In genomic region chr10:72694476-72695369, GRCh38 we compare ENCODE assay signal across 8 cellular contexts.
DNase-seq lines count a peak whose midpoint lies in the region; TF ChIP-seq lines count a peak whose summit lies in the region.

No MANE protein-coding gene starts in this region.

- no peaks in the 10 kb centered on the region for H3K9me3 ChIP-seq in neutrophil

- no peak overlapping the region for H3K27ac Mint-ChIP-seq in T-helper 1 cell treated with Interleukin-12 subunit alpha and Interleukin-12 subunit beta and Interleukin-4 antibody, amounts not matched to agents 30 μg/mL and 1 μg/mL, for 36 hours

- DNase-seq in T-helper 1 cell: no peak
- peak; percentile 78 for DNase-seq in NB4 (ENCODE audit: low read depth)
- DNase-seq in cerebellar nuclear complex (lab: John Stamatoyannopoulos, UW): peak; percentile 45 to 74
- no peak for DNase-seq in HPDE6-E6E7 (ENCODE audit: extremely low spot score)
- DNase-seq in GM19240 (ENCODE audit: insufficient read length, low spot score): no peak
- DNase-seq in LoVo (ENCODE audit: low spot score): no peak

- H3K4me1 Mint-ChIP-seq in T-helper 1 cell treated with Interleukin-12 subunit alpha and Interleukin-12 subunit beta and Interleukin-4 antibody, amounts not matched to agents 30 μg/mL and 1 μg/mL, for 36 hours (ENCODE audit: low read depth): peaks cover 27% of the 10 kb centered on the region

- no peak for TF ChIP-seq POLR2A in NB4 (IDR thresholded peaks at IDR 0.05; ENCODE audit: extremely low read depth, insufficient read length)

- H3K4me3 Mint-ChIP-seq in T-helper 1 cell treated with Interleukin-12 subunit alpha and Interleukin-12 subunit beta and Interleukin-4 antibody, amounts not matched to agents 30 μg/mL and 1 μg/mL, for 36 hours: peak overlapping the region; percentile 36

- peaks cover 8% of the 10 kb centered on the region for H3K27me3 Mint-ChIP-seq in T-helper 1 cell treated with Interleukin-12 subunit alpha and Interleukin-12 subunit beta and Interleukin-4 antibody, amounts not matched to agents 30 μg/mL and 1 μg/mL, for 36 hours (ENCODE audit: low read depth)

- H3K27me3 ChIP-seq in neutrophil: no peaks in the 10 kb centered on the region

- H3K36me3 ChIP-seq in neutrophil: no peaks in the 10 kb centered on the region

- H3K4me3 ChIP-seq in NB4 (ENCODE audit: low read depth, low read length): peak overlapping the region; percentile 79
- peak overlapping the region; percentile 18 to 39 for H3K4me3 ChIP-seq in neutrophil (ENCODE audit: low read depth in 1 of 2, low read length in 1 of 2)

- H3K27ac ChIP-seq in neutrophil: peak overlapping the region; percentile 89

- no peaks in the 10 kb centered on the region for H3K9me3 Mint-ChIP-seq in T-helper 1 cell treated with Interleukin-12 subunit alpha and Interleukin-12 subunit beta and Interleukin-4 antibody, amounts not matched to agents 30 μg/mL and 1 μg/mL, for 36 hours

- no peaks in the 10 kb centered on the region for H3K36me3 Mint-ChIP-seq in T-helper 1 cell treated with Interleukin-12 subunit alpha and Interleukin-12 subunit beta and Interleukin-4 antibody, amounts not matched to agents 30 μg/mL and 1 μg/mL, for 36 hours (ENCODE audit: low read depth)

- peaks cover 71 to 76% of the 10 kb centered on the region in 2 experiments for H3K4me1 ChIP-seq in neutrophil (ENCODE audit: control insufficient read depth in 1 of 2, insufficient read depth in 1 of 2, low read depth in 1 of 2, low read length in 1 of 2)

- TF ChIP-seq CTCF in NB4 (IDR thresholded peaks at IDR 0.05; ENCODE audit: low read depth, low read length) (peak; percentile 55), neutrophil (IDR thresholded peaks at IDR 0.05) (no peak)

Comparison
In these comparisons a context has a peak if more than half of its experiments do, and no peak if none do; other contexts are left out.
1. DNase-seq: peak in NB4 (single experiment) and cerebellar nuclear complex (2 of 2); none in T-helper 1 cell (0 of 5), HPDE6-E6E7 (single experiment), GM19240 (single experiment) and LoVo (single experiment).